In the genomic region with DNA sequence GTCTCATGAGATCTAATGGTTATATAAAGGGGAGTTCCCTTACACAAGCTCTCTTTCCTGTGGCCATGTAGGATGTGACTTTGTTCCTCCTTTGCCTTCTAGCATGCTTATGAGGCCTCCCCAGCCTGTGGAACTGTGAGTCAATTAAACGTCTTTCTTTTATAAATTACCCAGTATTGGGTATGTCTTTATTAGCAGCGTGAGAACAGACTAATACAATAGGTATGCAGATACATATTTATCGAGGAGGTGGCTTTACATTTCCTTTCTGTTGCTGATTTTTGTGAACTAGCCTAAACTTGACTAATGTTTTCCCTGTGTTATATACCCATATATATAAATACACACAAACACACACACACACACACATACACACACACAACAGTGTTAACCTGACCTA, we compare ENCODE assay signal across 9 cellular contexts.
"Had no signal": no experiment of that assay in that cellular context is flagged by ENCODE, and none has a peak within 500 bp of the region (broad histone marks: within the 10 kb centered on the region; RNA-seq: fewer than 3 reads in every experiment).

No MANE protein-coding gene starts in this region.

- H3K4me2 ChIP-seq: KMS-11 had no signal

- ATAC-seq: HCT116, HepG2 had no signal

- H3K4me3 ChIP-seq: GM23248 had no signal

- H3K27ac ChIP-seq: GM23248, HL-60, KMS-11 had no signal

- H2AFZ ChIP-seq: GM23248 had no signal

- DNase-seq: GM23248, H9, HFFc6, KBM-7 had no signal

- H3K9ac ChIP-seq: GM23248, KMS-11 had no signal

- FAIRE-seq: H54, HepG2 had no signal
